27 cellular contexts compared by ENCODE assay signal in the genomic region with DNA sequence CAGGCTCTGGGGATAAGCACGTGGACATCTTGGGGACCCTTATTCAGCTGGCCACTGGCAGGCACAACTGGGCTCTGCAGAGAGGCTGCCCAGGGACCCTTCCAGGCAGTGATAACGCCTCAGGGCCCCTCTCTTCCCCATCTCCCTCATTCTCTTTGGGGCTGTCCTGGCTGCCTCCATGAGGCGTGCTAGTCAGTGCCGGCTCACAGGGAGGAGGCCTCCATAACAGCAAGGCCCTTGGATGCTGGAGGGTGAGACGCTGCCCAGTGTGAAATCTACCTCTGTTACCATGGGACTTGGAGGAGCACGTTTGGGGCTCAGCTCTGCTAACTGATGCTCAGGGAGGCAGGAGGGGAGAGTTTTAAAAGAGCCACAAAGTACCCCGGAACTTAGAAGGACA.
DNase-seq lines count a peak whose midpoint lies in the region; ATAC-seq, FAIRE-seq and TF ChIP-seq lines count a peak whose summit lies in the region.
"Had no signal": no experiment of that assay in that cellular context is flagged by ENCODE, and none has a peak within 500 bp of the region (broad histone marks: within the 10 kb centered on the region; RNA-seq: fewer than 3 reads in every experiment).

No MANE protein-coding gene starts in this region.

- POLR2A ChIA-PET in HepG2 (lab: Yijun Ruan, JAX) (no interaction called here), WTC11 (lab: Charles Lee) (no interaction called here)

- no peaks in the 10 kb centered on the region; the same call in 1 of the 2 replicates for H3K9me3 ChIP-seq in HepG2 (ENCODE audit: low read length)
- H3K9me3 ChIP-seq in right lobe of liver, result no peaks in the 10 kb centered on the region
- H3K9me3 ChIP-seq in osteoblast (ENCODE audit: low read depth, low read length), result no peaks in the 10 kb centered on the region

- H3K4me1 ChIP-seq in HepG2 (ENCODE audit: insufficient read depth, low read length) (peaks cover 37% of the 10 kb centered on the region), right lobe of liver (no peaks in the 10 kb centered on the region), osteoblast (ENCODE audit: insufficient read depth, low read length) (no peaks in the 10 kb centered on the region)
- H3K4me1 ChIP-seq: A549, BE2C had no signal

- H3K27ac Mint-ChIP-seq in WTC11, result 0 out of 2 replicates have a peak overlapping the region, but pooled peaks have one; percentile 52
- H3K27ac Mint-ChIP-seq in glutamatergic neuron (ENCODE audit: unreplicated experiment), result peak overlapping the region; percentile 49
- no peak overlapping the region for H3K27ac Mint-ChIP-seq in Calu3 (ENCODE audit: unreplicated experiment)
- no peak overlapping the region for H3K27ac Mint-ChIP-seq in endothelial cell (ENCODE audit: unreplicated experiment)
- H3K27ac Mint-ChIP-seq: CD4-positive, alpha-beta memory T cell; GM23338 had no signal

- ATAC-seq in HepG2 (no peak), right lobe of liver (no peak), WTC11 (no peak)
- ATAC-seq: A549, GM23338, HCT116 had no signal

- in situ Hi-C loops in HepG2 (cut with HindIII; ENCODE audit: extremely low pct_ligation_motif_present, low pct_unique_long_range_greater_than_20kb), result no loop called here

- FAIRE-seq in HepG2 (lab: Jason Lieb, UNC), result no peak
- FAIRE-seq: A549, D721Med, GM12891, GM18507 had no signal

- CTCF ChIA-PET in HepG2 (lab: Yijun Ruan, JAX; ENCODE audit: low intra/inter-chr PET ratio, low total read pairs), result no interaction called here
- CTCF ChIA-PET in WTC11 (lab: Charles Lee), result no interaction called here
- CTCF ChIA-PET in Calu3 (lab: Charles Lee), result no interaction called here

- H3K79me2 ChIP-seq in HepG2 (ENCODE audit: insufficient read depth, low read length) (no peaks in the 10 kb centered on the region), osteoblast (ENCODE audit: insufficient read depth, low read length) (no peaks in the 10 kb centered on the region)

- H3K4me2 ChIP-seq in HepG2 (ENCODE audit: low read depth, low read length) (no peak overlapping the region), osteoblast (ENCODE audit: insufficient read depth, low read length) (no peak overlapping the region)
- H3K4me2 ChIP-seq: A549; BLaER1 treated with 17β-estradiol and CSF1 and Interleukin-3, amounts not matched to agents 10 nM and 100 nM; GM23338 had no signal

- H3K4me3 ChIP-seq in HepG2 (replicated peaks in 1 of 3; ENCODE audit: insufficient read depth in 1 of 3, low read depth in 2 of 3, low read length in 3 of 3), result no peak overlapping the region
- no peak overlapping the region for H3K4me3 ChIP-seq in right lobe of liver
- H3K4me3 ChIP-seq in osteoblast (ENCODE audit: insufficient read depth, low read length), result no peak overlapping the region
- no peak overlapping the region for H3K4me3 ChIP-seq in dorsolateral prefrontal cortex
- H3K4me3 ChIP-seq: A549; BLaER1 treated with 17β-estradiol and CSF1 and Interleukin-3, amounts not matched to agents 10 nM and 100 nM; GM23338 had no signal

- H3K27me3 Mint-ChIP-seq in WTC11 (ENCODE audit: low read depth), result no peaks in the 10 kb centered on the region
- H3K27me3 Mint-ChIP-seq in glutamatergic neuron (ENCODE audit: unreplicated experiment), result peaks cover 4% of the 10 kb centered on the region
- no peaks in the 10 kb centered on the region for H3K27me3 Mint-ChIP-seq in Calu3 (ENCODE audit: unreplicated experiment)
- no peaks in the 10 kb centered on the region for H3K27me3 Mint-ChIP-seq in endothelial cell (ENCODE audit: unreplicated experiment)

- H3K9me3 Mint-ChIP-seq in WTC11 (peaks cover 12% of the 10 kb centered on the region; the same call in 1 of the 2 replicates), glutamatergic neuron (ENCODE audit: unreplicated experiment) (no peaks in the 10 kb centered on the region), Calu3 (ENCODE audit: low read depth, unreplicated experiment) (no peaks in the 10 kb centered on the region), endothelial cell (ENCODE audit: unreplicated experiment) (no peaks in the 10 kb centered on the region)
- H3K9me3 Mint-ChIP-seq: GM23338, H9 had no signal

- peaks cover 4% of the 10 kb centered on the region; the same call in 1 of the 2 replicates for H4K20me1 ChIP-seq in HepG2 (ENCODE audit: insufficient read depth, low read length)
- no peaks in the 10 kb centered on the region for H4K20me1 ChIP-seq in osteoblast (ENCODE audit: insufficient read depth, low read length)

- H3K27ac ChIP-seq in HepG2 (ENCODE audit: extremely low read length, insufficient read depth, low read length) (no peak overlapping the region), right lobe of liver (no peak overlapping the region), osteoblast (ENCODE audit: low read depth, low read length) (no peak overlapping the region), dorsolateral prefrontal cortex (peak overlapping the region in 2 of 59 donors; percentile 6 to 40)
- H3K27ac ChIP-seq: A549; BLaER1 treated with 17β-estradiol and CSF1 and Interleukin-3, amounts not matched to agents 10 nM and 100 nM had no signal

- no peak overlapping the region for H3K4me3 Mint-ChIP-seq in WTC11
- no peak overlapping the region for H3K4me3 Mint-ChIP-seq in glutamatergic neuron (ENCODE audit: unreplicated experiment)
- H3K4me3 Mint-ChIP-seq in Calu3 (ENCODE audit: low read depth, unreplicated experiment), result no peak overlapping the region
- no peak overlapping the region for H3K4me3 Mint-ChIP-seq in endothelial cell (ENCODE audit: unreplicated experiment)
- H3K4me3 Mint-ChIP-seq: CD14-positive monocyte; CD4-positive, alpha-beta memory T cell; GM23338; H9 had no signal

- H3K27me3 ChIP-seq in HepG2 (ENCODE audit: control insufficient read depth in 1 of 2, insufficient read depth in 2 of 2, low read length in 2 of 2), result no peaks in the 10 kb centered on the region
- no peaks in the 10 kb centered on the region for H3K27me3 ChIP-seq in right lobe of liver
- H3K27me3 ChIP-seq in osteoblast (ENCODE audit: insufficient read depth, low read length), result no peaks in the 10 kb centered on the region
- H3K27me3 ChIP-seq in dorsolateral prefrontal cortex, result no peaks in the 10 kb centered on the region
- H3K27me3 ChIP-seq: BE2C; BLaER1 treated with 17β-estradiol and CSF1 and Interleukin-3, amounts not matched to agents 10 nM and 100 nM had no signal

- H3K36me3 Mint-ChIP-seq in WTC11 (peaks cover 2% of the 10 kb centered on the region; the same call in 1 of the 2 replicates), glutamatergic neuron (ENCODE audit: unreplicated experiment) (no peaks in the 10 kb centered on the region), Calu3 (ENCODE audit: insufficient read depth, unreplicated experiment) (peaks cover 7% of the 10 kb centered on the region), endothelial cell (ENCODE audit: low read depth, unreplicated experiment) (no peaks in the 10 kb centered on the region)
- H3K36me3 Mint-ChIP-seq: CD14-positive monocyte; CD4-positive, alpha-beta memory T cell had no signal

- intact Hi-C loops in HepG2 (cut with micrococcal nuclease; ENCODE audit: unreplicated experiment) (no loop called here), right lobe of liver (cut with DNase I) (no loop called here), dorsolateral prefrontal cortex (cut with DNase I) (no loop called here), Calu3 (cut with micrococcal nuclease; ENCODE audit: unreplicated experiment) (no loop called here)

- BruUV-seq in HepG2 (replicated peaks; lab: Mats Ljungman, UMichigan), result no TSS peak
- BruUV-seq in Calu3 (replicated peaks; lab: Mats Ljungman, UMichigan), result no TSS peak

- no peak for DNase-seq in HepG2 (ENCODE audit: low spot score)
- DNase-seq in right lobe of liver, result no peak
- no peak for DNase-seq in WTC11 (ENCODE audit: low spot score)
- no peak for DNase-seq in glutamatergic neuron
- DNase-seq in osteoblast (ENCODE audit: insufficient read length, low spot score, missing footprints), result peak; percentile 52
- no peak for DNase-seq in dorsolateral prefrontal cortex
- no peak for DNase-seq in Calu3
- no peak for DNase-seq in endothelial cell (ENCODE audit: low spot score)
- DNase-seq: 8988T; ACHN; AML-193; BE2C; CD4-positive, alpha-beta memory T cell; COR-L47; DMS 273 treated with DMSO at 0.1 percent for 48 hours; DMS53; DMS79 treated with DMSO at 0.1 percent for 48 hours; GF-D8; H9 had no signal

- no peak for TF ChIP-seq CTCF in HepG2 (CRISPR knock-in tag; IDR thresholded peaks at IDR 0.05)
- no peak for TF ChIP-seq CTCF in right lobe of liver (IDR thresholded peaks at IDR 0.05)
- TF ChIP-seq CTCF in WTC11 (IDR thresholded peaks at IDR 0.05), result no peak
- no peak for TF ChIP-seq CTCF in glutamatergic neuron (IDR thresholded peaks at IDR 0.05; ENCODE audit: partially characterized antibody, unreplicated experiment)
- TF ChIP-seq CTCF in osteoblast (IDR thresholded peaks at IDR 0.05; ENCODE audit: extremely low read depth, low read depth, low read length), result no peak
- TF ChIP-seq CTCF in dorsolateral prefrontal cortex (IDR thresholded peaks at IDR 0.05 in 54 of 56, conservative IDR thresholded peaks at IDR 0.05 in 2 of 56; ENCODE audit: low read depth in 1 of 56, partially characterized antibody in 56 of 56), result no peak
- TF ChIP-seq CTCF in Calu3 (IDR thresholded peaks at IDR 0.05; ENCODE audit: unreplicated experiment), result no peak
- no peak for TF ChIP-seq CTCF in endothelial cell (IDR thresholded peaks at IDR 0.05; ENCODE audit: unreplicated experiment)

- no peak overlapping the region for H2AFZ ChIP-seq in HepG2 (ENCODE audit: low read length)
- H2AFZ ChIP-seq in osteoblast (ENCODE audit: low read length), result no peak overlapping the region
- H2AFZ ChIP-seq: GM23338 had no signal

- no peak overlapping the region for H3K9ac ChIP-seq in HepG2 (ENCODE audit: insufficient read depth, low read depth, low read length)
- H3K9ac ChIP-seq: BLaER1 treated with 17β-estradiol and CSF1 and Interleukin-3, amounts not matched to agents 10 nM and 100 nM had no signal

- 98% methylated on average over 5 of the region's 7 CpGs for WGBS in HepG2 (ENCODE audit: low lambda C conversion rate)
- WGBS in right lobe of liver (ENCODE audit: insufficient coverage, low coverage, low lambda C conversion rate, missing lambda C conversion rate), result 100% methylated on average over 2 of the region's 7 CpGs

- TF ChIP-seq EP300 in HepG2 (IDR thresholded peaks at IDR 0.05; ENCODE audit: low read depth in 2 of 2, low read length in 2 of 2), result no peak
- TF ChIP-seq EP300 in HepG2 (CRISPR knock-in tag; IDR thresholded peaks at IDR 0.05; ENCODE audit: borderline replicate concordance), result no peak

- TF ChIP-seq POLR2A in HepG2 (IDR thresholded peaks at IDR 0.05; ENCODE audit: insufficient read depth in 1 of 2, low read depth in 2 of 2, low read length in 2 of 2) (no peak), right lobe of liver (IDR thresholded peaks at IDR 0.05) (no peak)

- TF ChIP-seq RAD21 in HepG2 (CRISPR knock-in tag; IDR thresholded peaks at IDR 0.05), result no peak

- H3K36me3 ChIP-seq in HepG2 (replicated peaks in 1 of 2; ENCODE audit: control insufficient read depth in 1 of 2, insufficient read depth in 2 of 2, low read length in 2 of 2), result no peaks in the 10 kb centered on the region
- H3K36me3 ChIP-seq in right lobe of liver, result no peaks in the 10 kb centered on the region
- H3K36me3 ChIP-seq in osteoblast (ENCODE audit: insufficient read depth, low read length), result no peaks in the 10 kb centered on the region
- H3K36me3 ChIP-seq: BE2C; BLaER1 treated with 17β-estradiol and CSF1 and Interleukin-3, amounts not matched to agents 10 nM and 100 nM had no signal

- H3K4me1 Mint-ChIP-seq in WTC11, result no peaks in the 10 kb centered on the region; the same call in 1 of the 2 replicates
- H3K4me1 Mint-ChIP-seq in glutamatergic neuron (ENCODE audit: low read depth, unreplicated experiment), result peaks cover 12% of the 10 kb centered on the region
- H3K4me1 Mint-ChIP-seq in Calu3 (ENCODE audit: low read depth, unreplicated experiment), result no peaks in the 10 kb centered on the region
- no peaks in the 10 kb centered on the region for H3K4me1 Mint-ChIP-seq in endothelial cell (ENCODE audit: unreplicated experiment)
- H3K4me1 Mint-ChIP-seq: CD14-positive monocyte; CD4-positive, alpha-beta memory T cell; H9 had no signal

Comparison
In these comparisons a context has a peak if more than half of its experiments do, and no peak if none do; other contexts are left out.
1. H3K27ac Mint-ChIP-seq: peak in WTC11 (single experiment) and glutamatergic neuron (single experiment); none in Calu3 (single experiment) and endothelial cell (single experiment).